In genomic region chr19:1336079-1336684, GRCh38 we compare ENCODE assay signal across 20 cellular contexts. TPM values are rescaled to one million over a fixed set of nuclear protein-coding genes. Genes with fewer than 3 reads are reported as not detected.
DNase-seq lines count a peak whose midpoint lies in the region; ATAC-seq, FAIRE-seq and TF ChIP-seq lines count a peak whose summit lies in the region.
"Had no signal": no experiment of that assay in that cellular context is flagged by ENCODE, and none has a peak within 500 bp of the region (broad histone marks: within the 10 kb centered on the region; RNA-seq: fewer than 3 reads in every experiment).

No MANE protein-coding gene starts in this region.

- no peak overlapping the region for H3K27ac ChIP-seq in BLaER1 treated with 17β-estradiol and CSF1 and Interleukin-3, amounts not matched to agents 10 nM and 100 nM
- H3K27ac ChIP-seq in small intestine (ENCODE audit: low read depth in 1 of 2, low read length in 1 of 2): no peak overlapping the region
- H3K27ac ChIP-seq in CD4-positive, alpha-beta memory T cell (ENCODE audit: low read depth, low read length): no peak overlapping the region

- H3K4me1 Mint-ChIP-seq in memory B cell: peaks cover 8% of the 10 kb centered on the region
- no peaks in the 10 kb centered on the region for H3K4me1 Mint-ChIP-seq in CD4-positive, alpha-beta memory T cell
- H3K4me1 Mint-ChIP-seq: CD14-positive monocyte, T-helper 17 cell had no signal

- peak; percentile 78 for DNase-seq in GM13976 (ENCODE audit: low spot score)
- DNase-seq in MV-4-11 (lab: John Stamatoyannopoulos, UW): peak; percentile 39
- DNase-seq in memory B cell (ENCODE audit: low spot score in 2 of 2): no peak
- no peak for DNase-seq in NOMO-1 treated with dmso at 0.1 percent for 144 hours (lab: John Stamatoyannopoulos, UW; ENCODE audit: unreplicated experiment)
- DNase-seq in SKM-1 (lab: John Stamatoyannopoulos, UW; ENCODE audit: unreplicated experiment): no peak
- DNase-seq in small intestine: no peak
- DNase-seq in CD4-positive, alpha-beta memory T cell: no peak
- DNase-seq: COR-L47, GF-D8, HFFc6, NCI-H1092, NCI-H1694, NCI-H2227 treated with DMSO at 0.1 percent for 48 hours, NCI-H524 treated with DMSO at 0.1 percent for 48 hours, SIG-M5, T-helper 17 cell had no signal

- H3K4me3 ChIP-seq in BLaER1 treated with 17β-estradiol and CSF1 and Interleukin-3, amounts not matched to agents 10 nM and 100 nM: no peak overlapping the region
- no peak overlapping the region for H3K4me3 ChIP-seq in small intestine (ENCODE audit: low read depth in 1 of 2, low read length in 2 of 2)
- no peak overlapping the region for H3K4me3 ChIP-seq in CD4-positive, alpha-beta memory T cell (ENCODE audit: low read length in 2 of 2)

- H4K20me1 ChIP-seq in BLaER1 treated with 17β-estradiol and CSF1 and Interleukin-3, amounts not matched to agents 10 nM and 100 nM: no peaks in the 10 kb centered on the region; a peak in 1 of 22 replicates

- no peak overlapping the region for H3K27ac Mint-ChIP-seq in memory B cell
- no peak overlapping the region for H3K27ac Mint-ChIP-seq in CD4-positive, alpha-beta memory T cell
- H3K27ac Mint-ChIP-seq: CD14-positive monocyte, HFFc6, T-helper 17 cell had no signal

- peaks cover 2% of the 10 kb centered on the region for H3K27me3 Mint-ChIP-seq in memory B cell
- peaks cover 1 to 3% of the 10 kb centered on the region in 2 donors for H3K27me3 Mint-ChIP-seq in CD4-positive, alpha-beta memory T cell

- CTCF ChIA-PET in CD4-positive, alpha-beta memory T cell (lab: Charles Lee; ENCODE audit: partially characterized antibody): no interaction called here

- in situ Hi-C loops in GM13976 (cut with MboI; ENCODE audit: low sequenced_read_pairs, unreplicated experiment): no loop called here

- H3K9me3 ChIP-seq in BLaER1 treated with 17β-estradiol and CSF1 and Interleukin-3, amounts not matched to agents 10 nM and 100 nM (replicated peaks in 1 of 11): no peaks in the 10 kb centered on the region
- H3K9me3 ChIP-seq in small intestine (ENCODE audit: control insufficient read depth, low read depth): no peaks in the 10 kb centered on the region
- H3K9me3 ChIP-seq in CD4-positive, alpha-beta memory T cell (ENCODE audit: control insufficient read depth in 1 of 2, low read length in 2 of 2): no peaks in the 10 kb centered on the region

- H3K4me3 Mint-ChIP-seq in memory B cell: peak overlapping the region; percentile 51
- H3K4me3 Mint-ChIP-seq in CD4-positive, alpha-beta memory T cell: no peak overlapping the region
- H3K4me3 Mint-ChIP-seq: CD14-positive monocyte, HFFc6, T-helper 17 cell had no signal

- ATAC-seq in memory B cell (ENCODE audit: low read depth): peak; percentile 71
- ATAC-seq: T-helper 17 cell had no signal

- POLR2A ChIA-PET in CD4-positive, alpha-beta memory T cell (lab: Charles Lee; ENCODE audit: partially characterized antibody): no interaction called here

- no peaks in the 10 kb centered on the region for H3K9me3 Mint-ChIP-seq in memory B cell
- H3K9me3 Mint-ChIP-seq in CD4-positive, alpha-beta memory T cell: no peaks in the 10 kb centered on the region
- H3K9me3 Mint-ChIP-seq: CD14-positive monocyte, HFFc6 had no signal

- no peak for FAIRE-seq in small intestine (lab: Jason Lieb, UNC)
- FAIRE-seq: A204.1, H54 had no signal

- TF ChIP-seq CTCF in GM13976 (IDR thresholded peaks at IDR 0.05; ENCODE audit: borderline replicate concordance, control extremely low read depth, extremely low read depth, insufficient read depth, missing control alignments): no peak

- WGBS in small intestine, 3 donors: 84 to 90% (median 88%) methylated on average over 18 to 22 of the region's 22 CpGs

- H3K36me3 Mint-ChIP-seq in memory B cell: no peaks in the 10 kb centered on the region
- no peaks in the 10 kb centered on the region for H3K36me3 Mint-ChIP-seq in CD4-positive, alpha-beta memory T cell
- H3K36me3 Mint-ChIP-seq: CD14-positive monocyte had no signal

- peaks cover 0 to 18% (median 0%) of the 10 kb centered on the region in 11 experiments; a peak in 8 of 22 replicates for H3K27me3 ChIP-seq in BLaER1 treated with 17β-estradiol and CSF1 and Interleukin-3, amounts not matched to agents 10 nM and 100 nM
- H3K27me3 ChIP-seq in small intestine (ENCODE audit: control insufficient read depth in 2 of 2, insufficient read depth in 2 of 2, low read length in 2 of 2): peaks cover 0 to 3% of the 10 kb centered on the region in 2 donors
- H3K27me3 ChIP-seq in CD4-positive, alpha-beta memory T cell (ENCODE audit: insufficient read depth, low read length): no peaks in the 10 kb centered on the region

- H3K4me1 ChIP-seq in BLaER1 treated with 17β-estradiol and CSF1 and Interleukin-3, amounts not matched to agents 10 nM and 100 nM: peaks cover 6 to 63% (median 37%) of the 10 kb centered on the region in 10 experiments; a peak in 18 of 20 replicates
- H3K4me1 ChIP-seq in small intestine (ENCODE audit: control insufficient read depth in 2 of 2, insufficient read depth in 1 of 2, low read depth in 1 of 2, low read length in 1 of 2): no peaks in the 10 kb centered on the region
- no peaks in the 10 kb centered on the region for H3K4me1 ChIP-seq in CD4-positive, alpha-beta memory T cell (ENCODE audit: insufficient read depth, low read length)

- no peaks in the 10 kb centered on the region for H3K36me3 ChIP-seq in BLaER1 treated with 17β-estradiol and CSF1 and Interleukin-3, amounts not matched to agents 10 nM and 100 nM
- H3K36me3 ChIP-seq in small intestine (ENCODE audit: control insufficient read depth in 2 of 2, insufficient read depth in 2 of 2, low read length in 2 of 2): no peaks in the 10 kb centered on the region
- H3K36me3 ChIP-seq in CD4-positive, alpha-beta memory T cell (ENCODE audit: insufficient read depth, low read length): no peaks in the 10 kb centered on the region

- H3K9ac ChIP-seq in BLaER1 treated with 17β-estradiol and CSF1 and Interleukin-3, amounts not matched to agents 10 nM and 100 nM: peak overlapping the region in 3 of 11 experiments; percentile 2 to 41 (median 33); a peak in 3 of 22 replicates

- H3K4me2 ChIP-seq in BLaER1 treated with 17β-estradiol and CSF1 and Interleukin-3, amounts not matched to agents 10 nM and 100 nM: peak overlapping the region in 10 of 11 experiments; percentile 38 to 87 (median 68); a peak in 21 of 22 replicates

- intact Hi-C loops in CD4-positive, alpha-beta memory T cell (cut with micrococcal nuclease): no loop called here

RNA-seq across cellular contexts. Expression of gene NDUFS7, which starts 47.5 kb away (rescaled TPM):
- 100 to 1,000 TPM; 215 to 350 (median 281) TPM for polyA plus RNA-seq in small intestine
- total RNA-seq in CD4-positive, alpha-beta memory T cell: 10 to 100 TPM; 68.6 to 73.5 TPM
- polyA plus RNA-seq in CD4-positive, alpha-beta memory T cell: 100 to 1,000 TPM; 180 to 193 TPM

RNA-seq across cellular contexts. Expression of gene EFNA2, which starts 50.5 kb away (rescaled TPM):
- 10 to 100 TPM; 17.7 to 31.3 (median 27.9) TPM for polyA plus RNA-seq in small intestine
- not detected for total RNA-seq in CD4-positive, alpha-beta memory T cell
- polyA plus RNA-seq in CD4-positive, alpha-beta memory T cell: not detected
- total RNA-seq: HFFc6, T-helper 17 cell had no signal
- polyA plus RNA-seq: CD14-positive monocyte had no signal

Comparison
In these comparisons a context has a peak if more than half of its experiments do, and no peak if none do; other contexts are left out.
1. DNase-seq: peak in GM13976 (single experiment) and MV-4-11 (single experiment); none in memory B cell (0 of 2), NOMO-1 treated with dmso at 0.1 percent for 144 hours (single experiment), SKM-1 (single experiment), small intestine (single experiment) and CD4-positive, alpha-beta memory T cell (0 of 5).
2. RNA of gene EFNA2, which starts 50.5 kb away (polyA plus RNA-seq): 17.7 to 31.3 TPM in small intestine; not detected in CD4-positive, alpha-beta memory T cell; every median in the first group is over 10 times any median in the second.